In genomic region chrX:127302841-127303240, GRCh38 we compare ENCODE assay signal across 26 cellular contexts.
"Had no signal": no experiment of that assay in that cellular context is flagged by ENCODE, and none has a peak within 500 bp of the region (broad histone marks: within the 10 kb centered on the region; RNA-seq: fewer than 3 reads in every experiment).

No MANE protein-coding gene starts in this region.

- ATAC-seq: effector memory CD8-positive, alpha-beta T cell; esophagus mucosa; foreskin keratinocyte; gastrocnemius medialis; gastroesophageal sphincter; heart left ventricle; heart right ventricle had no signal

- H3K36me3 ChIP-seq: colonic mucosa, esophagus muscularis mucosa, esophagus squamous epithelium, gastrocnemius medialis, gastroesophageal sphincter, heart left ventricle, heart right ventricle had no signal

- H3K4me1 ChIP-seq: colonic mucosa, esophagus muscularis mucosa, esophagus squamous epithelium, foreskin keratinocyte, gastrocnemius medialis, gastroesophageal sphincter, heart left ventricle, heart right ventricle had no signal

- H3K4me3 ChIP-seq: colonic mucosa, coronary artery, dorsolateral prefrontal cortex, esophagus muscularis mucosa, esophagus squamous epithelium, gastrocnemius medialis, gastroesophageal sphincter, heart left ventricle, heart right ventricle had no signal

- H3K9me3 ChIP-seq: colonic mucosa, esophagus muscularis mucosa, esophagus squamous epithelium, gastrocnemius medialis, gastroesophageal sphincter, heart left ventricle had no signal

- FAIRE-seq: endometrium, endothelial cell of umbilical vein had no signal

- H3K27ac ChIP-seq: colonic mucosa, coronary artery, dorsolateral prefrontal cortex, epithelial cell of prostate, esophagus muscularis mucosa, esophagus squamous epithelium, foreskin keratinocyte, gastrocnemius medialis, gastroesophageal sphincter, heart left ventricle, heart right ventricle had no signal

- H3K27me3 ChIP-seq: colonic mucosa, esophagus muscularis mucosa, esophagus squamous epithelium, foreskin keratinocyte, gastrocnemius medialis, gastroesophageal sphincter, heart left ventricle, heart right ventricle had no signal

- DNase-seq: colonic mucosa; cortex of kidney; dermis blood vessel endothelial cell; dorsolateral prefrontal cortex; effector CD4-positive, alpha-beta T cell; effector CD8-positive, alpha-beta T cell; effector memory CD4-positive, alpha-beta T cell; effector memory CD8-positive, alpha-beta T cell; endodermal cell; erythroblast; esophagus squamous epithelium; foreskin fibroblast; foreskin keratinocyte; foreskin melanocyte; gastrocnemius medialis; glutamatergic neuron; head of caudate nucleus; heart left ventricle; heart right ventricle had no signal
